10 cellular contexts compared by ENCODE assay signal in genomic region chr16:54957403-54957802, GRCh38. TPM values are rescaled to one million over a fixed set of nuclear protein-coding genes. Genes with fewer than 3 reads are reported as not detected.
DNase-seq lines count a peak whose midpoint lies in the region; ATAC-seq and TF ChIP-seq lines count a peak whose summit lies in the region.
"Had no signal": no experiment of that assay in that cellular context is flagged by ENCODE, and none has a peak within 500 bp of the region (broad histone marks: within the 10 kb centered on the region; RNA-seq: fewer than 3 reads in every experiment).

No MANE protein-coding gene starts in this region.

- H3K27ac ChIP-seq in lung (ENCODE audit: low read depth in 1 of 2, low read length in 1 of 2), result no peak overlapping the region
- H3K27ac ChIP-seq: BLaER1 treated with 17β-estradiol and CSF1 and Interleukin-3, amounts not matched to agents 10 nM and 100 nM had no signal

- H3K4me3 ChIP-seq in Jurkat, Clone E6-1 (ENCODE audit: low read length), result no peak overlapping the region
- H3K4me3 ChIP-seq in lung, result no peak overlapping the region
- H3K4me3 ChIP-seq: BLaER1 treated with 17β-estradiol and CSF1 and Interleukin-3, amounts not matched to agents 10 nM and 100 nM had no signal

- no peaks in the 10 kb centered on the region for H3K36me3 ChIP-seq in lung (ENCODE audit: control insufficient read depth in 2 of 2, insufficient read depth in 2 of 2, low read length in 2 of 2)
- H3K36me3 ChIP-seq: BLaER1 treated with 17β-estradiol and CSF1 and Interleukin-3, amounts not matched to agents 10 nM and 100 nM had no signal

- peak; percentile 6 for TF ChIP-seq CTCF in lung (IDR thresholded peaks at IDR 0.05; ENCODE audit: control extremely low read depth, extremely low read depth)

- DNase-seq in NCI-H1694 (lab: John Stamatoyannopoulos, UW) (peak; percentile 7), NCI-H1694 treated with DMSO at 0.1 percent for 48 hours (lab: John Stamatoyannopoulos, UW) (no peak), UCSD-AML1 (lab: John Stamatoyannopoulos, UW; ENCODE audit: unreplicated experiment) (peak; percentile 43), lung (ENCODE audit: low spot score) (no peak), anterior cingulate cortex (lab: John Stamatoyannopoulos, UW) (no peak)
- DNase-seq in Jurkat, Clone E6-1 (ENCODE audit: low read depth, low spot score), result peak; percentile 50
- DNase-seq: activated B cell treated with CpG ODN at 0.5 μM for 24 hours had no signal

- peaks cover 0 to 1% of the 10 kb centered on the region in 2 donors for H3K4me1 ChIP-seq in lung (ENCODE audit: control insufficient read depth in 2 of 2, insufficient read depth in 2 of 2, low read length in 2 of 2)
- H3K4me1 ChIP-seq: BLaER1 treated with 17β-estradiol and CSF1 and Interleukin-3, amounts not matched to agents 10 nM and 100 nM had no signal

- no peaks in the 10 kb centered on the region for H3K9me3 ChIP-seq in lung (ENCODE audit: control insufficient read depth in 2 of 2, insufficient read depth in 1 of 2, low read length in 1 of 2)
- H3K9me3 ChIP-seq: BLaER1 treated with 17β-estradiol and CSF1 and Interleukin-3, amounts not matched to agents 10 nM and 100 nM had no signal

- ATAC-seq in lung (ENCODE audit: insufficient read depth, low FRiP score) (no peak), GM21529 (IDR thresholded peaks at IDR 0.05; ENCODE audit: unreplicated experiment) (no peak), GM18519 (IDR thresholded peaks at IDR 0.05; ENCODE audit: low FRiP score, unreplicated experiment) (no peak)

- no peaks in the 10 kb centered on the region for H3K27me3 ChIP-seq in lung (ENCODE audit: control insufficient read depth, insufficient read depth)
- H3K27me3 ChIP-seq: BLaER1 treated with 17β-estradiol and CSF1 and Interleukin-3, amounts not matched to agents 10 nM and 100 nM had no signal

RNA-seq across cellular contexts. Expression of gene IRX5, which starts 26.7 kb away (rescaled TPM):
- polyA plus RNA-seq in Jurkat, Clone E6-1 (2012; ENCODE audit: insufficient read depth, insufficient read length), result 14.7 TPM
- total RNA-seq in lung, result 10 to 100 TPM; 29.0 to 30.2 TPM
- polyA plus RNA-seq in lung, result 10 to 100 TPM in 1 of 2 donors, 1 to 10 TPM in 1; 5.6 to 22.5 TPM
- total RNA-seq: activated B cell treated with CpG ODN at 0.5 μM for 24 hours had no signal

Comparison
In these comparisons a context has a peak if more than half of its experiments do, and no peak if none do; other contexts are left out.
1. DNase-seq: peak in NCI-H1694 (single experiment), Jurkat, Clone E6-1 (single experiment) and UCSD-AML1 (single experiment); none in NCI-H1694 treated with DMSO at 0.1 percent for 48 hours (single experiment), lung (single experiment) and anterior cingulate cortex (0 of 58).